8 cellular contexts compared by ENCODE assay signal in the genomic region with DNA sequence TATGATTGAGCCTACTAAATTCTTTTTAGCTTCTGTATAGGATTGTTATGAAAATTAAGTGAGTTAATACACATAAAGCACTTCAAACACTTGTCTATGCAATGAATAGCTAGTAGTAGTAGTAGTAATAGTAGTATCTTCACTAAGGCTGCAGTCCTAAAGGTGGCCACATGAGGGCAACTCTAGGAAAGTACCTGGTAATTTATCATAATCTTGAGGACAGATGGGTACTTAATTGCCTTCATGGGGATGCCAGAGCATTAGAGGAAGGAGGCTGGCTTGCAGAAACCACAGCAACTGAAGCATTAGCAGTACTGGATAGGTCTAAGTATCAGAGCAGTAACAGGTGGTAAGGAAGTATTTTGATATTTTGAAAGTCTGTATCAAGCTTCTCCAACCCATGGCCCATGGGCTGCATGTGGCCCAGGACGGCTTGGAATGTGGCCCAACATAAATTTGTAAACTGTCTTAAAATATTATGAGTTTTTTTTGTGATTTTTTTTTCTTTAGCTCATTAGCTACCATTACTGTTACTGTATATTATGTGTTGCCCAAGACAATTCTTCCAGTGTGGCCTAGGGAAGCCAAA. TPM values are rescaled to one million over a fixed set of nuclear protein-coding genes. Genes with fewer than 3 reads are reported as not detected.
DNase-seq lines count a peak whose midpoint lies in the region; FAIRE-seq and TF ChIP-seq lines count a peak whose summit lies in the region.

No MANE protein-coding gene starts in this region.

- no peaks in the 10 kb centered on the region for H3K9me3 ChIP-seq in WERI-Rb-1 (ENCODE audit: severe bottlenecking)
- H3K9me3 ChIP-seq in osteoblast (ENCODE audit: low read depth, low read length) = no peaks in the 10 kb centered on the region
- H3K9me3 ChIP-seq in sigmoid colon = no peaks in the 10 kb centered on the region

- H3K4me2 ChIP-seq in osteoblast (ENCODE audit: insufficient read depth, low read length) = no peak overlapping the region

- no peaks in the 10 kb centered on the region for H3K79me2 ChIP-seq in osteoblast (ENCODE audit: insufficient read depth, low read length)

- intact Hi-C loops in sigmoid colon (cut with DNase I) = no loop called here

- H3K36me3 ChIP-seq in WERI-Rb-1 (no peaks in the 10 kb centered on the region), osteoblast (ENCODE audit: insufficient read depth, low read length) (no peaks in the 10 kb centered on the region), sigmoid colon (no peaks in the 10 kb centered on the region)

- H2AFZ ChIP-seq in osteoblast (ENCODE audit: low read length) = no peak overlapping the region

- H3K27ac ChIP-seq in WERI-Rb-1 = no peak overlapping the region
- no peak overlapping the region for H3K27ac ChIP-seq in osteoblast (ENCODE audit: low read depth, low read length)
- no peak overlapping the region for H3K27ac ChIP-seq in sigmoid colon

- 76 to 92% methylated on average over 1 of the region's 1 CpG for WGBS in sigmoid colon, 2 donors

- TF ChIP-seq POLR2A in sigmoid colon (IDR thresholded peaks at IDR 0.05) = no peak
- TF ChIP-seq POLR2A in H54 (IDR thresholded peaks at IDR 0.05; ENCODE audit: low read depth, low read length) = no peak

- no peaks in the 10 kb centered on the region for H3K27me3 ChIP-seq in WERI-Rb-1 (ENCODE audit: insufficient read depth, low read depth, severe bottlenecking)
- no peaks in the 10 kb centered on the region for H3K27me3 ChIP-seq in osteoblast (ENCODE audit: insufficient read depth, low read length)
- no peaks in the 10 kb centered on the region for H3K27me3 ChIP-seq in sigmoid colon

- DNase-seq in SKM-1 treated with dmso at 0.1 percent for 144 hours (lab: John Stamatoyannopoulos, UW; ENCODE audit: unreplicated experiment) (peak; percentile 43), SKM-1 (lab: John Stamatoyannopoulos, UW; ENCODE audit: unreplicated experiment) (no peak), HK-2 (ENCODE audit: unreplicated experiment) (peak; percentile 10), WERI-Rb-1 (peak; percentile 53), osteoblast (ENCODE audit: insufficient read length, low spot score, missing footprints) (no peak), sigmoid colon (no peak), H54 (ENCODE audit: insufficient read length, low spot score) (no peak)
- DNase-seq in central memory CD4-positive, alpha-beta T cell = peak; percentile 34

- no peak for TF ChIP-seq EP300 in sigmoid colon (IDR thresholded peaks at IDR 0.05)

- FAIRE-seq in H54 (lab: Jason Lieb, UNC) = no peak

- H4K20me1 ChIP-seq in osteoblast (ENCODE audit: insufficient read depth, low read length) = no peaks in the 10 kb centered on the region

- no peaks in the 10 kb centered on the region for H3K4me1 ChIP-seq in osteoblast (ENCODE audit: insufficient read depth, low read length)
- H3K4me1 ChIP-seq in sigmoid colon = peaks cover 0 to 6% (median 4%) of the 10 kb centered on the region in 4 donors

- TF ChIP-seq CTCF in WERI-Rb-1 (IDR thresholded peaks at IDR 0.05; ENCODE audit: low read depth, low read length) (no peak), osteoblast (IDR thresholded peaks at IDR 0.05; ENCODE audit: extremely low read depth, low read depth, low read length) (peak; percentile 65), sigmoid colon (IDR thresholded peaks at IDR 0.05) (no peak)

- H3K4me3 ChIP-seq in WERI-Rb-1 (ENCODE audit: low read depth, low read length) (no peak overlapping the region), osteoblast (ENCODE audit: insufficient read depth, low read length) (no peak overlapping the region), sigmoid colon (no peak overlapping the region)

RNA-seq across cellular contexts. Expression of a gene that starts 17.3 kb away (rescaled TPM):
- total RNA-seq in osteoblast (under 0.01 and 0.29 TPM in 2 replicates), sigmoid colon (under 1 TPM in 3 of 4 donors, not detected in 1; 0.33 to 0.81 (median 0.36) TPM)
- 1 to 10 TPM; 5.8 to 8.6 (median 6.6) TPM for polyA plus RNA-seq in sigmoid colon

RNA-seq across cellular contexts. Expression of a gene that starts 17.4 kb away (rescaled TPM):
- total RNA-seq in osteoblast = not detected in 2 replicates
- under 1 TPM in 1 of 4 donors, not detected in 3; 0.16 TPM for total RNA-seq in sigmoid colon
- 1 to 10 TPM in 2 of 3 donors, under 1 TPM in 1; 0.90 to 3.0 (median 2.4) TPM for polyA plus RNA-seq in sigmoid colon

Comparison
In these comparisons a context has a peak if more than half of its experiments do, and no peak if none do; other contexts are left out.
1. DNase-seq: peak in SKM-1 treated with dmso at 0.1 percent for 144 hours (single experiment), HK-2 (single experiment), WERI-Rb-1 (single experiment) and central memory CD4-positive, alpha-beta T cell (single experiment); none in SKM-1 (single experiment), osteoblast (single experiment), sigmoid colon (single experiment) and H54 (single experiment).